Comparison of ENCODE assay signal across 1 cellular context in the genomic region with DNA sequence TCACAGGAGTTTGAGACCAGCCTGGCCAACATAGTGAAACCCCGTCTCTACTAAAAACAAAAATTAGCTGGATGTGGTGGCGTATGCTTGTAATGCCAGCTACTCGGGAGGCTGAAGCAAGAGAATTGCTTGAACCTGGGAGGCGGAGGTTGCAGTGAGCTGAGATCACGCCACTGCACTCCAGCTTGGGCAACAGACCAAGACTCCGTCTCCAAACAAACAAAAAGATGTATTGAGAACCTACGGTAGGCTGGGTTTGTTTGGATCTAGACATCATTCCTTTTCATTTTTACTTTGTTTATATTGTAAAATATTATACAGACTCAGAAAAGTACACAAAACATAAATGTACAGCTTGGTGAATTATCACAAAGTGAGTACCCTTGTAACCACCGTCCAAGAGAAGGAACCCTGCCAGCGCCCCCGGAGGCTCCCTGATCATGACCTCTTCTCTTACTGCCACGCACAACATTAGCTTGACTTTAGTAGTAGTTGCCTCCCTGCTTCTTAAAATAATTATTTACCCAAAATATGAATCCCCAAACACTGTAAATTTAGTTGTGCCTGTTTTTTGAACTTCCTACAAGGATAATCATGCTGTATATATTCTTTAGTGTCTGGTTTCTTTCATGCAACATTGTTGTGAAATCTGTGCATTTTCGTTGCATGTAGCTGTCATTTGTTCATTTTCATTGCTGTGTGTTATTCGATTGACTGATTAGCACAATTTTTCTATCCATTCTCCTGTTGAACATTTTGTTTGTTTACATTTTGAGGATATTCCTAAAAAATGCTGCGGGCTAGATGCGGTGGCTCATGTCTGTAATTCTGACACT.
TF ChIP-seq lines count a peak whose summit lies in the region.

No MANE protein-coding gene starts in this region.

TF ChIP-seq in GM23338, 12 proteins besides CTCF, POLR2A, EP300 and RAD21 (continued from another document):
- TF ChIP-seq ETS1 (IDR thresholded peaks at IDR 0.05) (no peak), POLR2AphosphoS5 (IDR thresholded peaks at IDR 0.05; ENCODE audit: low read depth) (no peak), ZNF114 (CRISPR knock-in tag; IDR thresholded peaks at IDR 0.05) (no peak), CREB1 (CRISPR knock-in tag; IDR thresholded peaks at IDR 0.05; ENCODE audit: low read depth) (no peak)
- TF ChIP-seq, protein P1, sequence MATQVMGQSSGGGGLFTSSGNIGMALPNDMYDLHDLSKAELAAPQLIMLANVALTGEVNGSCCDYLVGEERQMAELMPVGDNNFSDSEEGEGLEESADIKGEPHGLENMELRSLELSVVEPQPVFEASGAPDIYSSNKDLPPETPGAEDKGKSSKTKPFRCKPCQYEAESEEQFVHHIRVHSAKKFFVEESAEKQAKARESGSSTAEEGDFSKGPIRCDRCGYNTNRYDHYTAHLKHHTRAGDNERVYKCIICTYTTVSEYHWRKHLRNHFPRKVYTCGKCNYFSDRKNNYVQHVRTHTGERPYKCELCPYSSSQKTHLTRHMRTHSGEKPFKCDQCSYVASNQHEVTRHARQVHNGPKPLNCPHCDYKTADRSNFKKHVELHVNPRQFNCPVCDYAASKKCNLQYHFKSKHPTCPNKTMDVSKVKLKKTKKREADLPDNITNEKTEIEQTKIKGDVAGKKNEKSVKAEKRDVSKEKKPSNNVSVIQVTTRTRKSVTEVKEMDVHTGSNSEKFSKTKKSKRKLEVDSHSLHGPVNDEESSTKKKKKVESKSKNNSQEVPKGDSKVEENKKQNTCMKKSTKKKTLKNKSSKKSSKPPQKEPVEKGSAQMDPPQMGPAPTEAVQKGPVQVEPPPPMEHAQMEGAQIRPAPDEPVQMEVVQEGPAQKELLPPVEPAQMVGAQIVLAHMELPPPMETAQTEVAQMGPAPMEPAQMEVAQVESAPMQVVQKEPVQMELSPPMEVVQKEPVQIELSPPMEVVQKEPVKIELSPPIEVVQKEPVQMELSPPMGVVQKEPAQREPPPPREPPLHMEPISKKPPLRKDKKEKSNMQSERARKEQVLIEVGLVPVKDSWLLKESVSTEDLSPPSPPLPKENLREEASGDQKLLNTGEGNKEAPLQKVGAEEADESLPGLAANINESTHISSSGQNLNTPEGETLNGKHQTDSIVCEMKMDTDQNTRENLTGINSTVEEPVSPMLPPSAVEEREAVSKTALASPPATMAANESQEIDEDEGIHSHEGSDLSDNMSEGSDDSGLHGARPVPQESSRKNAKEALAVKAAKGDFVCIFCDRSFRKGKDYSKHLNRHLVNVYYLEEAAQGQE (IDR thresholded peaks at IDR 0.05; ENCODE audit: unreplicated experiment): no peak
TF ChIP-seq in GM23338: peak in this region for 0.
